23 cellular contexts compared by ENCODE assay signal in the genomic region with DNA sequence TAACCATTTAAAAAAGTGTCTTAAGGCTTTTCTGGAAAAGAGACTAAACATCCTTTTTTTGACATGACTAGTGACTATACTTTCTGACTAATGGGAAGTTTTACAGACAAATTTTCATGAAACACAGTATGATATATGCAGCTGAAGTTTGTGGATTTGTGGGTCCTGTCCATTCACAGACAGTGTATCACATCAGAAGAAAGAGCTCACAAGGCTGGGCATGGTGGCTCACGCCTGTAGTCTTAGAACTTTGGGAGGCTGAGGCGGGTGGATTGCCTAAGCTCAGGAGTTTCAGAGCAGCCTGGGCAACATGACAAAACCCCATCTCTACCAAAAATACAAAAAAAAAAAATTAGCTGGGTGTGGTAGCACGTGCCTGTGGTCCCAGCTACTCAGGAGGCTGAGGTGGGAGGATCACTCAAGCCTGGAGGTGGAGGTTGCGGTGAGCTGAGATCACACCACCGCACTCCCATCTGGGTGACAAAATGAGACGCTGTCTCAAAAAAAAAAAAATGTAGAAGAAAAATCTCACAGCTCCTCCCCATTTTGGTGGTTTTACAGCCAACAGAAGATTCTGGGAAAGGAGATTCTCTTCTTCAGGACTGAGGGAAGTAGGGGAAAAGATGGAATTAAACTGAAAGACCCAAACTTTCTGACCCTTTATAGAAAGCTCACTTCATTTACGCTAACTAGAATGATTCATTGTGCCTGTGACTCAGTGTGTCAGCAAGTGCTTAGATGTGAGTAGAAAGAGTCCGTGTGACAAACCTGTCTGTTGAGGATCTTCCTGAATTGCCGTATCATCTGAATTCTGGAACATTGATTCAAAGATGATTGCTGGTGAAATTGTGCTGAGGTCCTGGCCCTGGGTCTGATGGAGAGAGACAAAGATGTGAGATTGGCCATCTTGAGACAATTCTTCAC. TPM values are rescaled to one million over a fixed set of nuclear protein-coding genes. Genes with fewer than 3 reads are reported as not detected.
DNase-seq lines count a peak whose midpoint lies in the region; ATAC-seq and TF ChIP-seq lines count a peak whose summit lies in the region.
"Had no signal": no experiment of that assay in that cellular context is flagged by ENCODE, and none has a peak within 500 bp of the region (broad histone marks: within the 10 kb centered on the region; RNA-seq: fewer than 3 reads in every experiment).

No MANE protein-coding gene starts in this region.

- no peak overlapping the region for H3K4me3 ChIP-seq in vagina
- H3K4me3 ChIP-seq: hepatocyte, testis had no signal

- H3K9me3 ChIP-seq in vagina = no peaks in the 10 kb centered on the region
- H3K9me3 ChIP-seq: Caco-2, testis had no signal

- TF ChIP-seq CTCF in vagina (IDR thresholded peaks at IDR 0.05) = no peak

- peak; percentile 51 to 73 for ATAC-seq in activated CD4-positive, CD25-positive, alpha-beta regulatory T cell treated with anti-CD3 and anti-CD28 coated beads, Interleukin-2, amount 50 U/mL, for 24 hours
- ATAC-seq in activated naive CD8-positive, alpha-beta T cell treated with anti-CD3 and anti-CD28 coated beads, Interleukin-2, amount 50 U/mL, for 24 hours = peak; percentile 57
- ATAC-seq in HG03571 (IDR thresholded peaks at IDR 0.05; ENCODE audit: unreplicated experiment) = no peak
- no peak for ATAC-seq in HG03520 (IDR thresholded peaks at IDR 0.05; ENCODE audit: unreplicated experiment)

- H3K27ac ChIP-seq in vagina = no peak overlapping the region
- H3K27ac ChIP-seq: 22Rv1, hepatocyte, testis had no signal

- H3K4me3 Mint-ChIP-seq in activated naive CD8-positive, alpha-beta T cell treated with anti-CD3 and anti-CD28 coated beads, Interleukin-2, amount 50 U/mL, for 24 hours = no peak overlapping the region
- H3K4me3 Mint-ChIP-seq: nephron had no signal

- TF ChIP-seq POLR2A in vagina (IDR thresholded peaks at IDR 0.05) = no peak

- no peaks in the 10 kb centered on the region for H3K4me1 ChIP-seq in vagina
- H3K4me1 ChIP-seq: Caco-2, testis had no signal

- intact Hi-C loops in vagina (cut with DNase I) = no loop called here

- peaks cover 27% of the 10 kb centered on the region for H3K4me1 Mint-ChIP-seq in activated naive CD8-positive, alpha-beta T cell treated with anti-CD3 and anti-CD28 coated beads, Interleukin-2, amount 50 U/mL, for 24 hours
- H3K4me1 Mint-ChIP-seq: nephron had no signal

- H3K27ac Mint-ChIP-seq in activated naive CD8-positive, alpha-beta T cell treated with anti-CD3 and anti-CD28 coated beads, Interleukin-2, amount 50 U/mL, for 24 hours = peak overlapping the region; percentile 78
- H3K27ac Mint-ChIP-seq: nephron had no signal

- H3K36me3 ChIP-seq in vagina = peaks cover 0 to 40% of the 10 kb centered on the region in 2 donors

- peaks cover 45% of the 10 kb centered on the region for H3K36me3 Mint-ChIP-seq in activated naive CD8-positive, alpha-beta T cell treated with anti-CD3 and anti-CD28 coated beads, Interleukin-2, amount 50 U/mL, for 24 hours (ENCODE audit: low read depth)

- no peaks in the 10 kb centered on the region for H3K27me3 Mint-ChIP-seq in activated naive CD8-positive, alpha-beta T cell treated with anti-CD3 and anti-CD28 coated beads, Interleukin-2, amount 50 U/mL, for 24 hours

- H3K27me3 ChIP-seq in vagina = no peaks in the 10 kb centered on the region
- H3K27me3 ChIP-seq: hepatocyte, testis had no signal

- DNase-seq in activated CD4-positive, CD25-positive, alpha-beta regulatory T cell (lab: John Stamatoyannopoulos, UW) = no peak
- DNase-seq in M059J (ENCODE audit: low read depth) = peak; percentile 18
- DNase-seq in activated naive CD8-positive, alpha-beta T cell treated with anti-CD3 and anti-CD28 coated beads, Interleukin-2, amount 50 U/mL, for 24 hours = no peak
- DNase-seq in iris pigment epithelial cell (ENCODE audit: low read depth) = peak; percentile 71
- no peak for DNase-seq in vagina (ENCODE audit: extremely low spot score in 2 of 2)
- DNase-seq: activated CD8-positive, alpha-beta memory T cell treated with anti-CD3 and anti-CD28 coated beads for 24 hours; activated gamma-delta T cell; Caco-2; KBM-7; kidney; mesendoderm; MV-4-11; NCI-H1930; NCI-H510A; testis had no signal

- no peaks in the 10 kb centered on the region for H3K9me3 Mint-ChIP-seq in activated naive CD8-positive, alpha-beta T cell treated with anti-CD3 and anti-CD28 coated beads, Interleukin-2, amount 50 U/mL, for 24 hours
- H3K9me3 Mint-ChIP-seq: nephron had no signal

RNA-seq across cellular contexts. Expression of a gene that starts 15.2 kb away (rescaled TPM):
- 32.8 and 36.3 TPM in 2 replicates for total RNA-seq in M059J (2014; rRNA removed; shearing (Covaris generic))
- 9.1 TPM for total RNA-seq in vagina

RNA-seq across cellular contexts. Expression of a gene that starts 15.6 kb away (rescaled TPM):
- total RNA-seq in M059J (2014; rRNA removed; shearing (Covaris generic)) = 63.3 and 69.5 TPM in 2 replicates
- total RNA-seq in vagina = 51.8 TPM

RNA-seq across cellular contexts. Expression of a gene that starts 29.6 kb away (rescaled TPM):
- total RNA-seq in M059J (2014; rRNA removed; shearing (Covaris generic)) = 6.5 and 7.2 TPM in 2 replicates
- 3.2 TPM for total RNA-seq in vagina

RNA-seq across cellular contexts. Expression of a gene that starts 36.2 kb away (rescaled TPM):
- 2.5 and 5.4 TPM in 2 replicates for total RNA-seq in M059J (2014; rRNA removed; shearing (Covaris generic))
- total RNA-seq in vagina = 9.3 TPM

RNA-seq across cellular contexts. Expression of a gene that starts 58.3 kb away (rescaled TPM):
- total RNA-seq in M059J (2014; rRNA removed; shearing (Covaris generic)) = not detected in 2 replicates
- 0.25 TPM for total RNA-seq in vagina
- total RNA-seq: Daoy, pulmonary artery endothelial cell had no signal

Comparison
In these comparisons a context has a peak if more than half of its experiments do, and no peak if none do; other contexts are left out.
1. ATAC-seq: peak in activated CD4-positive, CD25-positive, alpha-beta regulatory T cell treated with anti-CD3 and anti-CD28 coated beads, Interleukin-2, amount 50 U/mL, for 24 hours (2 of 2) and activated naive CD8-positive, alpha-beta T cell treated with anti-CD3 and anti-CD28 coated beads, Interleukin-2, amount 50 U/mL, for 24 hours (single experiment); none in HG03571 (single experiment) and HG03520 (single experiment).
2. DNase-seq: peak in M059J (single experiment) and iris pigment epithelial cell (single experiment); none in activated CD4-positive, CD25-positive, alpha-beta regulatory T cell (0 of 4), activated naive CD8-positive, alpha-beta T cell treated with anti-CD3 and anti-CD28 coated beads, Interleukin-2, amount 50 U/mL, for 24 hours (single experiment) and vagina (0 of 2).